Comparison of ENCODE assay signal across 8 cellular contexts in genomic region chr6:121436172-121436965, GRCh38.
DNase-seq lines count a peak whose midpoint lies in the region; ATAC-seq and TF ChIP-seq lines count a peak whose summit lies in the region.

No MANE protein-coding gene starts in this region.

- DNase-seq in HL-60 (ENCODE audit: low read depth in 1 of 2, low spot score in 1 of 2) (no peak), adipocyte (ENCODE audit: low read depth) (peak; percentile 45), HuH-7 (ENCODE audit: low spot score) (no peak), NCI-H446 treated with DMSO at 0.1 percent for 48 hours (lab: John Stamatoyannopoulos, UW) (no peak), posterior cingulate gyrus (no peak)
- DNase-seq in stimulated activated CD4-positive, alpha-beta T cell treated with anti-CD3 and anti-CD28 coated beads, Interleukin-1b, Interleukin-23, amount 100 ng/mL, for 48 hours = no peak

- H3K4me3 Mint-ChIP-seq in stimulated activated memory B cell treated with anti-CD40 and anti-IgM and Interleukin-4, amounts not matched to agents 10 μg/mL and 1 μg/mL and 100 μg/mL, for 72 hours = peak overlapping the region; percentile 59

- no peaks in the 10 kb centered on the region for H3K36me3 Mint-ChIP-seq in stimulated activated memory B cell treated with anti-CD40 and anti-IgM and Interleukin-4, amounts not matched to agents 10 μg/mL and 1 μg/mL and 100 μg/mL, for 72 hours

- peak overlapping the region; percentile 91 for H3K9ac ChIP-seq in adipocyte (ENCODE audit: low read length)
- H3K9ac ChIP-seq in iPS-15b (ENCODE audit: low read depth, low read length) = peak overlapping the region; percentile 99

- no peak overlapping the region for H3K27ac Mint-ChIP-seq in stimulated activated memory B cell treated with anti-CD40 and anti-IgM and Interleukin-4, amounts not matched to agents 10 μg/mL and 1 μg/mL and 100 μg/mL, for 72 hours

- H3K27me3 ChIP-seq in HL-60 (ENCODE audit: insufficient read depth, poor library complexity, severe bottlenecking) (peaks cover 15% of the 10 kb centered on the region), adipocyte (replicated peaks; ENCODE audit: control insufficient read depth, insufficient read depth, low read length) (no peaks in the 10 kb centered on the region), iPS-15b (ENCODE audit: control insufficient read depth, insufficient read depth, low read length) (no peaks in the 10 kb centered on the region)

- intact Hi-C loops in posterior cingulate gyrus (cut with DNase I) = loop anchor here (10.0 kb wide), 1 partner anchor 938 kb away; no protein-coding TSS in a partner anchor

- no peak for ATAC-seq in stimulated activated memory B cell treated with anti-CD40 and anti-IgM and Interleukin-4, amounts not matched to agents 10 μg/mL and 1 μg/mL and 100 μg/mL, for 72 hours

- TF ChIP-seq CTCF in HL-60 (IDR thresholded peaks at IDR 0.05; ENCODE audit: insufficient read depth, low read length) = no peak

- H3K9me3 Mint-ChIP-seq in stimulated activated memory B cell treated with anti-CD40 and anti-IgM and Interleukin-4, amounts not matched to agents 10 μg/mL and 1 μg/mL and 100 μg/mL, for 72 hours = no peaks in the 10 kb centered on the region

- no peak overlapping the region for H3K27ac ChIP-seq in HL-60 (replicated peaks)

- H3K9me3 ChIP-seq in adipocyte (ENCODE audit: control insufficient read depth, low read length) = no peaks in the 10 kb centered on the region
- no peaks in the 10 kb centered on the region for H3K9me3 ChIP-seq in iPS-15b (ENCODE audit: control insufficient read depth, insufficient read depth, low read length)

- H3K27me3 Mint-ChIP-seq in stimulated activated memory B cell treated with anti-CD40 and anti-IgM and Interleukin-4, amounts not matched to agents 10 μg/mL and 1 μg/mL and 100 μg/mL, for 72 hours = peaks cover 35% of the 10 kb centered on the region

- H3K4me1 Mint-ChIP-seq in stimulated activated memory B cell treated with anti-CD40 and anti-IgM and Interleukin-4, amounts not matched to agents 10 μg/mL and 1 μg/mL and 100 μg/mL, for 72 hours = peaks cover 15% of the 10 kb centered on the region

- H3K4me3 ChIP-seq in HL-60 (replicated peaks; ENCODE audit: insufficient read depth, low read length) (peak overlapping the region; percentile 3), adipocyte (ENCODE audit: low read length) (peak overlapping the region; percentile 89), iPS-15b (ENCODE audit: low read depth, low read length) (peak overlapping the region; percentile 87)

- H3K36me3 ChIP-seq in adipocyte (ENCODE audit: control insufficient read depth, insufficient read depth, low read length, severe bottlenecking) (no peaks in the 10 kb centered on the region), iPS-15b (ENCODE audit: control insufficient read depth, insufficient read depth, low read length) (peaks cover 2% of the 10 kb centered on the region)

- H3K4me1 ChIP-seq in adipocyte (ENCODE audit: control insufficient read depth, insufficient read depth, low read length) (peaks cover 28% of the 10 kb centered on the region), iPS-15b (ENCODE audit: control insufficient read depth, insufficient read depth, low read length) (peaks cover 22% of the 10 kb centered on the region)

Comparison
In these comparisons a context has a peak if more than half of its experiments do, and no peak if none do; other contexts are left out.
1. H3K4me3 ChIP-seq: peak in every context shown above with its lines; median percentile 89 in adipocyte; 87 in iPS-15b; 3 in HL-60.